Comparison of ENCODE assay signal across 18 cellular contexts in the genomic region with DNA sequence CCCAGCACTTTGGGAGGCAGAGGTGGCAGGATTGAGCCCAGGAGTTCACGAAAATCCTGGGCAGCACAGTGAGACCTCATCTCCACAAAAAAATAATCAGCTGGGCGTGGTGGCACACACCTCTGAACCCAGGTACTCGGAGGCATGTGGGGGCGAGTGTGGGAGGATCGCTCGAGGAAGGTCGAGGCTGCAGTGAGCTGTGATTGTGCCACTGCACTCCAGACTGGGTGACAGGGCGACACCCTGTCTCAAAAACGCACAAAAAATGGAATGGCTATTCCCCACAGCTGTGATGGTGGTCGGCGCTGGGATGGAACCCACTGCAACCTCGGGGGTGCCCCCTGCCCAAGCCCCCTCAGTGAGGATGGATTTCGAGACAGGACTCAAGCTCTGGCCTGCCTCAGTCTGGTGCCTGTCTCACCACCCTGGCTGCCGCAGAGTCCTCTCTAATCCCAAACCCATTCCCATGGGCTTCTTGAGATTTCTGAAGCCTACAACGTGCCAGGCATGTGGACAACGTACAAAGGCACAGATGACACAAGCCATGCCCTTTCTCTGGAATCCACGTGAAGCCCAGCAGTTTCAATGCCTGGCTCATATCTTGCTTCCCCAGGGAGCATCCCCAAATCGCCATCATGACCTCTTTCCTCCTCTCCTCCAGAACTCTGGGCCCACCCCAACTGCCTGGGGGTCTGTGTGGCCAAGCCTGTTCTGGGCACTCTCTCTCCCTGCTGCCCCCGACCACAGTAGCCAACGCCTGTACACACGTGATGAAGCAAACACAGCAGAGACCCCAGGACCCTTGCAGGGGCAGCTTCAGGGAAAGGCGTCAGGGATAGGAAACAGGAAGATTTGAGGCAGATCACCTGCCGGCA.
"Had no signal": no experiment of that assay in that cellular context is flagged by ENCODE, and none has a peak within 500 bp of the region (broad histone marks: within the 10 kb centered on the region; RNA-seq: fewer than 3 reads in every experiment).

No MANE protein-coding gene starts in this region.

- H3K36me3 Mint-ChIP-seq: naive B cell had no signal

- H3K27me3 ChIP-seq: hepatocyte had no signal

- H3K4me1 ChIP-seq: left lung had no signal

- H3K27ac Mint-ChIP-seq: activated naive CD4-positive, alpha-beta T cell treated with anti-CD3 and anti-CD28 coated beads for 36 hours; activated naive CD8-positive, alpha-beta T cell treated with anti-CD3 and anti-CD28 coated beads, Interleukin-2, amount 50 U/mL, for 24 hours; naive B cell had no signal

- DNase-seq: activated CD4-positive, alpha-beta T cell treated with anti-CD3 and anti-CD28 coated beads, Interleukin-2, amount 50 U/mL, for 1 hour; activated CD8-positive, alpha-beta memory T cell treated with anti-CD3 and anti-CD28 coated beads, Interleukin-2, amount 50 U/mL, for 4 hours; activated naive CD4-positive, alpha-beta T cell treated with anti-CD3 and anti-CD28 coated beads for 36 hours; activated naive CD8-positive, alpha-beta T cell treated with anti-CD3 and anti-CD28 coated beads, Interleukin-2, amount 50 U/mL, for 24 hours; activated T-cell treated with anti-CD3 and anti-CD28 coated beads, Interleukin-2, amount 50 U/mL, for 4 hours; cortex of kidney; erythroblast; kidney; left lung; mammary epithelial cell; naive B cell; stimulated activated CD4-positive, alpha-beta T cell treated with anti-CD3 and anti-CD28 coated beads, Interleukin-2, amount 100 ng/mL, for 24 hours; stimulated activated naive CD8-positive, alpha-beta T cell treated with anti-CD3 and anti-CD28 coated beads, Interleukin-15, Interleukin-2, amounts not matched to agents 100 U/mL and 50 U/mL, for 24 hours; substantia nigra; trophoblast cell had no signal

- H3K27me3 Mint-ChIP-seq: activated naive CD8-positive, alpha-beta T cell treated with anti-CD3 and anti-CD28 coated beads, Interleukin-2, amount 50 U/mL, for 24 hours; central memory CD8-positive, alpha-beta T cell had no signal

- H3K36me3 ChIP-seq: left lung had no signal

- H3K4me3 Mint-ChIP-seq: activated naive CD4-positive, alpha-beta T cell treated with anti-CD3 and anti-CD28 coated beads for 36 hours; activated naive CD8-positive, alpha-beta T cell treated with anti-CD3 and anti-CD28 coated beads, Interleukin-2, amount 50 U/mL, for 24 hours; activated T-cell treated with anti-CD3 and anti-CD28 coated beads, Interleukin-2, amount 50 U/mL, for 4 hours; central memory CD8-positive, alpha-beta T cell; naive B cell had no signal

- H3K9me3 Mint-ChIP-seq: activated naive CD4-positive, alpha-beta T cell treated with anti-CD3 and anti-CD28 coated beads for 36 hours; activated naive CD8-positive, alpha-beta T cell treated with anti-CD3 and anti-CD28 coated beads, Interleukin-2, amount 50 U/mL, for 24 hours; central memory CD8-positive, alpha-beta T cell had no signal

- ATAC-seq: activated CD4-positive, CD25-positive, alpha-beta regulatory T cell treated with anti-CD3 and anti-CD28 coated beads, Interleukin-2, amount 50 U/mL, for 24 hours; activated naive CD8-positive, alpha-beta T cell treated with anti-CD3 and anti-CD28 coated beads, Interleukin-2, amount 50 U/mL, for 24 hours; activated T-cell treated with anti-CD3 and anti-CD28 coated beads, Interleukin-2, amount 50 U/mL, for 4 hours; left lung; stimulated activated naive CD8-positive, alpha-beta T cell treated with anti-CD3 and anti-CD28 coated beads, Interleukin-15, Interleukin-2, amounts not matched to agents 100 U/mL and 50 U/mL, for 24 hours had no signal

- H3K27ac ChIP-seq: hepatocyte, left lung had no signal

- H3K4me1 Mint-ChIP-seq: central memory CD8-positive, alpha-beta T cell; naive B cell had no signal

- H3K4me3 ChIP-seq: hepatocyte, left lung had no signal
